ENCODE assay signal across 11 cellular contexts in genomic region chr18:51236225-51236624, GRCh38. TPM values are rescaled to one million over a fixed set of nuclear protein-coding genes. Genes with fewer than 3 reads are reported as not detected.
A peak's percentile ranks its signal among the peaks of the same experiment; 100 is the strongest.
DNase-seq lines count a peak whose midpoint lies in the region; FAIRE-seq and TF ChIP-seq lines count a peak whose summit lies in the region.
"Had no signal": no experiment of that assay in that cellular context is flagged by ENCODE, and none has a peak within 500 bp of the region (broad histone marks: within the 10 kb centered on the region; RNA-seq: fewer than 3 reads in every experiment).

No MANE protein-coding gene starts in this region.

- peak overlapping the region; percentile 73 for H3K27ac Mint-ChIP-seq in activated T-helper 1 cell treated with anti-CD3 and anti-CD28 coated beads, Interleukin-12 subunit alpha, Interleukin-12 subunit beta, Interleukin-2, Interleukin-4 antibody, amounts not matched to agents 30 ng/mL and 10 ng/mL and 1 ng/mL, durations not matched to agents 14 hours and 24 hours and 36 hours

- H3K9me3 ChIP-seq in keratinocyte (ENCODE audit: control insufficient read depth, low read depth, low read length) = no peaks in the 10 kb centered on the region
- no peaks in the 10 kb centered on the region for H3K9me3 ChIP-seq in effector memory CD4-positive, alpha-beta T cell (ENCODE audit: control insufficient read depth, low read length)
- H3K9me3 ChIP-seq: lower lobe of right lung had no signal

- H3K9me3 Mint-ChIP-seq in activated T-helper 1 cell treated with anti-CD3 and anti-CD28 coated beads, Interleukin-12 subunit alpha, Interleukin-12 subunit beta, Interleukin-2, Interleukin-4 antibody, amounts not matched to agents 30 ng/mL and 10 ng/mL and 1 ng/mL, durations not matched to agents 14 hours and 24 hours and 36 hours = no peaks in the 10 kb centered on the region

- H3K4me3 ChIP-seq in keratinocyte (ENCODE audit: control insufficient read depth in 2 of 3, extremely low read depth in 1 of 3, insufficient read depth in 2 of 3, low read depth in 1 of 3, low read length in 3 of 3) = no peak overlapping the region
- H3K4me3 ChIP-seq in effector memory CD4-positive, alpha-beta T cell (ENCODE audit: insufficient read depth, low read depth, low read length, poor library complexity, severe bottlenecking) = no peak overlapping the region
- H3K4me3 ChIP-seq: lower lobe of right lung had no signal

- no peak overlapping the region for H2AFZ ChIP-seq in keratinocyte (ENCODE audit: control insufficient read depth, low read length)

- H3K79me2 ChIP-seq in keratinocyte (ENCODE audit: control insufficient read depth, insufficient read depth, low read length) = no peaks in the 10 kb centered on the region

- no peak overlapping the region for H3K4me2 ChIP-seq in keratinocyte (ENCODE audit: control insufficient read depth, extremely low read depth, insufficient read depth, low read depth, low read length)

- FAIRE-seq in HTR-8/SVneo (lab: Jason Lieb, UNC) = no peak
- peak; percentile 92 for FAIRE-seq in keratinocyte (lab: Jason Lieb, UNC)

- dilution Hi-C loops in keratinocyte (cut with MboI; ENCODE audit: extremely low pct_ligation_motif_present, low sequenced_read_pairs) = no loop called here

- no peaks in the 10 kb centered on the region for H3K9me1 ChIP-seq in keratinocyte (ENCODE audit: control insufficient read depth, extremely low read depth, insufficient read depth, low read length)

- DNase-seq in COLO829 (ENCODE audit: low spot score) = peak; percentile 99
- peak; percentile 32 for DNase-seq in HTR-8/SVneo (ENCODE audit: insufficient read length, low spot score)
- no peak for DNase-seq in activated T-helper 1 cell treated with anti-CD3 and anti-CD28 coated beads, Interleukin-12 subunit alpha, Interleukin-12 subunit beta, Interleukin-2, Interleukin-4 antibody, amounts not matched to agents 30 ng/mL and 10 ng/mL and 1 ng/mL, durations not matched to agents 14 hours and 24 hours and 36 hours (ENCODE audit: low spot score)
- DNase-seq in keratinocyte (ENCODE audit: low read depth, low spot score) = peak; percentile 50
- DNase-seq in NCI-H2081 treated with DMSO at 0.1 percent for 48 hours (lab: John Stamatoyannopoulos, UW) = no peak
- DNase-seq in DMS79 (lab: John Stamatoyannopoulos, UW) = no peak
- DNase-seq in NCI-H526 treated with DMSO at 0.1 percent for 48 hours (lab: John Stamatoyannopoulos, UW) = no peak
- no peak for DNase-seq in effector memory CD4-positive, alpha-beta T cell
- DNase-seq: lower lobe of right lung, NCI-H774 had no signal

- intact Hi-C loops in activated T-helper 1 cell treated with anti-CD3 and anti-CD28 coated beads, Interleukin-12 subunit alpha, Interleukin-12 subunit beta, Interleukin-2, Interleukin-4 antibody, amounts not matched to agents 30 ng/mL and 10 ng/mL and 1 ng/mL, durations not matched to agents 14 hours and 24 hours and 36 hours (cut with micrococcal nuclease) = no loop called here

- TF ChIP-seq CTCF in keratinocyte (optimal IDR thresholded peaks at IDR 0.05 in 1 of 3, IDR thresholded peaks at IDR 0.05 in 1 of 3, conservative IDR thresholded peaks at IDR 0.05 in 1 of 3; ENCODE audit: extremely low read depth in 1 of 3, insufficient read depth in 2 of 3, low read length in 3 of 3) = no peak

- no peak overlapping the region for H3K9ac ChIP-seq in keratinocyte (ENCODE audit: control insufficient read depth, extremely low read depth, insufficient read depth, low read length)

- H3K4me3 Mint-ChIP-seq in activated T-helper 1 cell treated with anti-CD3 and anti-CD28 coated beads, Interleukin-12 subunit alpha, Interleukin-12 subunit beta, Interleukin-2, Interleukin-4 antibody, amounts not matched to agents 30 ng/mL and 10 ng/mL and 1 ng/mL, durations not matched to agents 14 hours and 24 hours and 36 hours = no peak overlapping the region

- H3K27me3 ChIP-seq in keratinocyte (ENCODE audit: control insufficient read depth, extremely low read depth, insufficient read depth, low read length) = no peaks in the 10 kb centered on the region
- H3K27me3 ChIP-seq in effector memory CD4-positive, alpha-beta T cell (replicated peaks; ENCODE audit: control insufficient read depth, insufficient read depth, low read length, poor library complexity, severe bottlenecking) = no peaks in the 10 kb centered on the region

- peak overlapping the region; percentile 15 for H3K27ac ChIP-seq in keratinocyte (ENCODE audit: control insufficient read depth, insufficient read depth, low read length)
- H3K27ac ChIP-seq in effector memory CD4-positive, alpha-beta T cell (ENCODE audit: insufficient read depth, low read length, poor library complexity, severe bottlenecking) = no peak overlapping the region
- H3K27ac ChIP-seq: HL-60, lower lobe of right lung had no signal

- H3K4me1 Mint-ChIP-seq in activated T-helper 1 cell treated with anti-CD3 and anti-CD28 coated beads, Interleukin-12 subunit alpha, Interleukin-12 subunit beta, Interleukin-2, Interleukin-4 antibody, amounts not matched to agents 30 ng/mL and 10 ng/mL and 1 ng/mL, durations not matched to agents 14 hours and 24 hours and 36 hours (ENCODE audit: low read depth) = peaks cover 31% of the 10 kb centered on the region

- no peaks in the 10 kb centered on the region for H3K27me3 Mint-ChIP-seq in activated T-helper 1 cell treated with anti-CD3 and anti-CD28 coated beads, Interleukin-12 subunit alpha, Interleukin-12 subunit beta, Interleukin-2, Interleukin-4 antibody, amounts not matched to agents 30 ng/mL and 10 ng/mL and 1 ng/mL, durations not matched to agents 14 hours and 24 hours and 36 hours (ENCODE audit: insufficient read depth)

- H4K20me1 ChIP-seq in keratinocyte (ENCODE audit: control insufficient read depth, extremely low read depth, insufficient read depth, low read length) = no peaks in the 10 kb centered on the region

- H3K36me3 ChIP-seq in keratinocyte (ENCODE audit: control insufficient read depth in 2 of 2, extremely low read depth in 1 of 2, insufficient read depth in 2 of 2, low read length in 2 of 2) = no peaks in the 10 kb centered on the region
- no peaks in the 10 kb centered on the region for H3K36me3 ChIP-seq in effector memory CD4-positive, alpha-beta T cell (ENCODE audit: control insufficient read depth, insufficient read depth, low read length)
- H3K36me3 ChIP-seq: lower lobe of right lung had no signal

- H3K36me3 Mint-ChIP-seq in activated T-helper 1 cell treated with anti-CD3 and anti-CD28 coated beads, Interleukin-12 subunit alpha, Interleukin-12 subunit beta, Interleukin-2, Interleukin-4 antibody, amounts not matched to agents 30 ng/mL and 10 ng/mL and 1 ng/mL, durations not matched to agents 14 hours and 24 hours and 36 hours (ENCODE audit: low read depth) = no peaks in the 10 kb centered on the region

- peaks cover 23% of the 10 kb centered on the region for H3K4me1 ChIP-seq in keratinocyte (ENCODE audit: control insufficient read depth, extremely low read depth, insufficient read depth, low read length)
- no peaks in the 10 kb centered on the region for H3K4me1 ChIP-seq in effector memory CD4-positive, alpha-beta T cell (ENCODE audit: control insufficient read depth, insufficient read depth, low read length, poor library complexity, severe bottlenecking)
- H3K4me1 ChIP-seq: lower lobe of right lung had no signal

RNA-seq across cellular contexts. Expression of gene MEX3C, which starts 38.7 kb away (rescaled TPM):
- total RNA-seq in activated T-helper 1 cell treated with anti-CD3 and anti-CD28 coated beads, Interleukin-12 subunit alpha, Interleukin-12 subunit beta, Interleukin-2, Interleukin-4 antibody, amounts not matched to agents 30 ng/mL and 10 ng/mL and 1 ng/mL, durations not matched to agents 14 hours and 24 hours and 36 hours = 67.6 and 68.0 TPM in 2 replicates
- 62.0 to 75.1 TPM (median 73.9 TPM) in 3 replicates for polyA plus RNA-seq in keratinocyte
- 35.8 TPM for polyA plus RNA-seq in keratinocyte (2011; ENCODE audit: low read depth)
- 64.8 and 116 TPM in 2 replicates for polyA plus RNA-seq in keratinocyte (2011; cell fraction: cytosol; rRNA removed)
- polyA plus RNA-seq in keratinocyte (2011; cell fraction: nucleus; rRNA removed) = 72.4 and 74.0 TPM in 2 replicates
- polyA plus RNA-seq in keratinocyte (2012; ENCODE audit: low replicate concordance) = 33.8 and 46.5 TPM in 2 replicates
- polyA minus RNA-seq in keratinocyte = 40.9 to 105 TPM (median 75.3 TPM) in 3 replicates
- polyA minus RNA-seq in keratinocyte (2011; cell fraction: cytosol; rRNA and poly(A)+ RNA removed) = 45.1 TPM
- polyA minus RNA-seq in keratinocyte (2011; cell fraction: nucleus; rRNA and poly(A)+ RNA removed) = 29.0 and 59.2 TPM in 2 replicates

Comparison
In these comparisons a context has a peak if more than half of its experiments do, and no peak if none do; other contexts are left out.
1. DNase-seq: peak in COLO829 (single experiment), HTR-8/SVneo (single experiment) and keratinocyte (single experiment); none in activated T-helper 1 cell treated with anti-CD3 and anti-CD28 coated beads, Interleukin-12 subunit alpha, Interleukin-12 subunit beta, Interleukin-2, Interleukin-4 antibody, amounts not matched to agents 30 ng/mL and 10 ng/mL and 1 ng/mL, durations not matched to agents 14 hours and 24 hours and 36 hours (single experiment), NCI-H2081 treated with DMSO at 0.1 percent for 48 hours (single experiment), DMS79 (single experiment), NCI-H526 treated with DMSO at 0.1 percent for 48 hours (single experiment) and effector memory CD4-positive, alpha-beta T cell (0 of 3).